Comparison of ENCODE assay signal across 7 cellular contexts in genomic region chr18:35973650-35974049, GRCh38.
DNase-seq lines count a peak whose midpoint lies in the region; ATAC-seq and TF ChIP-seq lines count a peak whose summit lies in the region.

No MANE protein-coding gene starts in this region.

- H3K9ac ChIP-seq in SK-N-MC (ENCODE audit: insufficient read length) (peak overlapping the region; percentile 93), skeletal muscle satellite cell (ENCODE audit: low read depth, low read length) (peak overlapping the region; percentile 94)

- TF ChIP-seq CTCF in fibroblast of mammary gland (conservative IDR thresholded peaks at IDR 0.05; ENCODE audit: control insufficient read depth, insufficient read depth, low read depth, low read length), result no peak

- in situ Hi-C loops in HAP-1 (cut with MboI; ENCODE audit: low sequenced_read_pairs), result no loop called here

- peaks cover 40% of the 10 kb centered on the region for H3K36me3 ChIP-seq in HAP-1 (replicated peaks)
- H3K36me3 ChIP-seq in SK-N-MC (ENCODE audit: insufficient read depth, low read length), result peaks cover 47% of the 10 kb centered on the region
- peaks cover 37% of the 10 kb centered on the region for H3K36me3 ChIP-seq in skeletal muscle satellite cell (ENCODE audit: insufficient read depth, low read length)
- H3K36me3 ChIP-seq in aorta (ENCODE audit: control insufficient read depth in 1 of 2, insufficient read depth in 2 of 2, low read length in 1 of 2), result peaks cover 2 to 9% of the 10 kb centered on the region in 2 donors

- H3K9me3 ChIP-seq in HAP-1 (0 out of 2 replicates have a peak, but pooled peaks cover 3% of the 10 kb centered on the region), SK-N-MC (ENCODE audit: low read depth, low read length) (no peaks in the 10 kb centered on the region), skeletal muscle satellite cell (replicated peaks; ENCODE audit: low read length) (no peaks in the 10 kb centered on the region), aorta (ENCODE audit: control insufficient read depth, low read length) (no peaks in the 10 kb centered on the region)

- H3K4me3 ChIP-seq in HAP-1 (peak overlapping the region; percentile 96), SK-N-MC (peak overlapping the region; percentile 91), fibroblast of mammary gland (ENCODE audit: control insufficient read depth, low read depth, low read length) (peak overlapping the region; percentile 99), skeletal muscle satellite cell (ENCODE audit: low read length) (peak overlapping the region; percentile 91), aorta (ENCODE audit: low read length in 2 of 2) (peak overlapping the region in 1 of 2 donors; percentile 81)

- DNase-seq in HAP-1 (ENCODE audit: low spot score in 2 of 2) (no peak), SK-N-MC (ENCODE audit: low read depth, low spot score) (no peak), fibroblast of mammary gland (ENCODE audit: low read depth) (no peak), aorta (no peak), Ammon's horn (ENCODE audit: low spot score) (no peak)

- intact Hi-C loops in aorta (cut with DNase I), result loop anchor here in 1 of 2 donors (5.0 kb wide), 1 partner anchor 94 kb away; the partner anchor contains the start of gene RPRD1A

- H3K27ac ChIP-seq in SK-N-MC, result no peak overlapping the region
- H3K27ac ChIP-seq in aorta (ENCODE audit: low read depth in 1 of 2, low read length in 2 of 2), result no peak overlapping the region

- H3K4me2 ChIP-seq in skeletal muscle satellite cell (ENCODE audit: low read length), result peak overlapping the region; percentile 84

- ATAC-seq in aorta (ENCODE audit: low FRiP score) (no peak), GM19455 (IDR thresholded peaks at IDR 0.05; ENCODE audit: unreplicated experiment) (no peak)

- 92% methylated on average over 12 of the region's 12 CpGs for WGBS in aorta, 2 donors

- no peaks in the 10 kb centered on the region for H3K27me3 ChIP-seq in HAP-1 (ENCODE audit: low read depth)
- no peaks in the 10 kb centered on the region for H3K27me3 ChIP-seq in skeletal muscle satellite cell (ENCODE audit: control insufficient read depth, insufficient read depth, low read length)
- no peaks in the 10 kb centered on the region for H3K27me3 ChIP-seq in aorta (ENCODE audit: control insufficient read depth in 1 of 2, insufficient read depth in 2 of 2, low read length in 1 of 2)

- H3K4me1 ChIP-seq in HAP-1 (peaks cover 7% of the 10 kb centered on the region; the same call in 1 of the 2 replicates), skeletal muscle satellite cell (ENCODE audit: control insufficient read depth, insufficient read depth, low read length) (peaks cover 15% of the 10 kb centered on the region), aorta (ENCODE audit: control insufficient read depth in 1 of 2, insufficient read depth in 2 of 2, low read length in 2 of 2) (peaks cover 0 to 6% of the 10 kb centered on the region in 2 donors)
